ENCODE assay signal across 9 cellular contexts in the genomic region with DNA sequence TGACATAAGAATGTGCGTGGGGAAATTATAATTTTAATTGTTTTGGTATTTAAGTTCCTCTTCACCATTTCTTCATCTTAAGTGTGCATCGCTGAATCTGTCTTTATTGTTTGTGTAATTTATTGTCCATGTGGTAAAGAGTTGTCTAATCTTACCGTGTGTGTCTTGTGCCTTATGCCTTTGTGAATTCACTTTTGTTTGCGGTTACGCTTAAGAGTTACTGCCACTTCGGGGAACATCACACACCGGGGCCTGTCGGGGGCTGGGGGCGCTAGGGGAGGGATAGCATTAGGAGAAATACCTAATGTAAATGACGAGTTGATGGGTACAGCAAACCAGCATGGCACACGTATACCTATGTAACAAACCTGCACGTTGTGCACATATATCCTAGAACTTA. TPM values are rescaled to one million over a fixed set of nuclear protein-coding genes. Genes with fewer than 3 reads are reported as not detected.
DNase-seq lines count a peak whose midpoint lies in the region; ATAC-seq, FAIRE-seq and TF ChIP-seq lines count a peak whose summit lies in the region.
"Had no signal": no experiment of that assay in that cellular context is flagged by ENCODE, and none has a peak within 500 bp of the region (broad histone marks: within the 10 kb centered on the region; RNA-seq: fewer than 3 reads in every experiment).

No MANE protein-coding gene starts in this region.

- ATAC-seq in pancreas (no peak), HG03521 (IDR thresholded peaks at IDR 0.05; ENCODE audit: unreplicated experiment) (no peak), HG02840 (IDR thresholded peaks at IDR 0.05; ENCODE audit: low FRiP score, unreplicated experiment) (no peak)

- peaks cover 3% of the 10 kb centered on the region for H3K36me3 Mint-ChIP-seq in endothelial cell (ENCODE audit: low read depth, unreplicated experiment)

- DNase-seq in endothelial cell (ENCODE audit: low spot score) (no peak), pancreas (no peak), NCI-H345 (lab: John Stamatoyannopoulos, UW) (no peak), retina (no peak)

- H3K79me2 ChIP-seq in DOHH2 (ENCODE audit: control insufficient read depth, low read length) = peaks cover 37% of the 10 kb centered on the region
- peaks cover 39% of the 10 kb centered on the region for H3K79me2 ChIP-seq in OCI-LY3 (ENCODE audit: low read length)

- H4K20me1 ChIP-seq in DOHH2 (ENCODE audit: control insufficient read depth, insufficient read depth, low read depth, low read length) = no peaks in the 10 kb centered on the region
- no peaks in the 10 kb centered on the region for H4K20me1 ChIP-seq in OCI-LY3 (ENCODE audit: insufficient read depth, low read length)

- intact Hi-C loops in pancreas (cut with DNase I) = no loop called here

- no peaks in the 10 kb centered on the region for H3K9me3 ChIP-seq in DOHH2 (ENCODE audit: control insufficient read depth, insufficient read depth, low read length)
- H3K9me3 ChIP-seq in OCI-LY3 (ENCODE audit: insufficient read depth, low read length) = no peaks in the 10 kb centered on the region
- H3K9me3 ChIP-seq in pancreas = no peaks in the 10 kb centered on the region

- FAIRE-seq in pancreas (lab: Jason Lieb, UNC) = no peak

- peaks cover 8% of the 10 kb centered on the region for H3K27me3 Mint-ChIP-seq in endothelial cell (ENCODE audit: unreplicated experiment)

- H3K4me1 Mint-ChIP-seq in endothelial cell (ENCODE audit: unreplicated experiment) = peaks cover 31% of the 10 kb centered on the region

- H3K4me1 ChIP-seq in DOHH2 (ENCODE audit: control insufficient read depth, low read length) (peaks cover 21% of the 10 kb centered on the region), OCI-LY3 (ENCODE audit: low read length) (peaks cover 43% of the 10 kb centered on the region), pancreas (peaks cover 0 to 11% (median 0%) of the 10 kb centered on the region in 3 donors)

- H3K9me3 Mint-ChIP-seq in endothelial cell (ENCODE audit: unreplicated experiment) = no peaks in the 10 kb centered on the region

- H3K27ac Mint-ChIP-seq in endothelial cell (ENCODE audit: unreplicated experiment) = peak overlapping the region; percentile 99

- H3F3A ChIP-seq in DOHH2 (ENCODE audit: control insufficient read depth, insufficient read depth) = no peaks in the 10 kb centered on the region; the same call in 1 of the 2 replicates

- TF ChIP-seq CTCF in DOHH2 (IDR thresholded peaks at IDR 0.05; ENCODE audit: low read depth, low read length, poor library complexity, severe bottlenecking) (no peak), OCI-LY3 (IDR thresholded peaks at IDR 0.05; ENCODE audit: low read depth, low read length) (no peak), endothelial cell (IDR thresholded peaks at IDR 0.05; ENCODE audit: unreplicated experiment) (no peak), pancreas (IDR thresholded peaks at IDR 0.05) (no peak)

- peak overlapping the region; percentile 73 for H3K9ac ChIP-seq in OCI-LY3 (ENCODE audit: low read length)

- H2AFZ ChIP-seq in OCI-LY3 (ENCODE audit: low read depth, low read length) = 0 out of 2 replicates have a peak overlapping the region, but pooled peaks have one; percentile 81

- H3K4me3 Mint-ChIP-seq in endothelial cell (ENCODE audit: unreplicated experiment) = peak overlapping the region; percentile 96

- H3K9me2 ChIP-seq in DOHH2 (replicated peaks; ENCODE audit: control insufficient read depth, low read length) = no peaks in the 10 kb centered on the region

- H3K27me3 ChIP-seq in DOHH2 (ENCODE audit: control insufficient read depth, low read length) = no peaks in the 10 kb centered on the region
- no peaks in the 10 kb centered on the region for H3K27me3 ChIP-seq in OCI-LY3 (ENCODE audit: low read depth, low read length)
- H3K27me3 ChIP-seq in pancreas = no peaks in the 10 kb centered on the region

- H3K4me3 ChIP-seq in DOHH2 (ENCODE audit: low read length) = peak overlapping the region; percentile 80
- H3K4me3 ChIP-seq in OCI-LY3 (ENCODE audit: low read length) = peak overlapping the region; percentile 82
- H3K4me3 ChIP-seq in pancreas = peak overlapping the region; percentile 80 to 100 (median 96)

- H3K36me3 ChIP-seq in DOHH2 (ENCODE audit: control insufficient read depth, low read length) = 0 out of 2 replicates have a peak, but pooled peaks cover 3% of the 10 kb centered on the region
- H3K36me3 ChIP-seq in OCI-LY3 (replicated peaks; ENCODE audit: low read depth, low read length) = no peaks in the 10 kb centered on the region
- no peaks in the 10 kb centered on the region for H3K36me3 ChIP-seq in pancreas

- H3K27ac ChIP-seq in DOHH2 (ENCODE audit: low read depth, low read length) (no peak overlapping the region), OCI-LY3 (ENCODE audit: low read length) (peak overlapping the region; percentile 52; the same call in 1 of the 2 replicates), pancreas (no peak overlapping the region)

- WGBS in pancreas, 2 donors = 1 to 2% methylated on average over 12 of the region's 12 CpGs

- H3K4me2 ChIP-seq in DOHH2 (ENCODE audit: low read length) = peak overlapping the region; percentile 77
- H3K4me2 ChIP-seq in OCI-LY3 (ENCODE audit: low read length) = peak overlapping the region; percentile 80

RNA-seq across cellular contexts. Expression of gene WDR48, which starts 0.8 kb away (rescaled TPM):
- 33.4 TPM for total RNA-seq in endothelial cell (ENCODE audit: unreplicated experiment)
- 10 to 100 TPM; 13.4 to 25.8 (median 16.6) TPM for total RNA-seq in pancreas
- polyA plus RNA-seq in pancreas = 10 to 100 TPM in 1 of 2 donors, 1 to 10 TPM in 1; 6.3 to 14.7 TPM

RNA-seq across cellular contexts. Expression of gene SCN11A, which starts 0.9 kb away (rescaled TPM):
- 0.69 TPM for total RNA-seq in endothelial cell (ENCODE audit: unreplicated experiment)
- total RNA-seq in pancreas = under 1 TPM in 5 of 6 donors, not detected in 1; 0.03 to 0.16 (median 0.03) TPM
- polyA plus RNA-seq in pancreas = under 1 TPM; 0.04 to 0.09 TPM
- total RNA-seq: HT1080 had no signal

RNA-seq across cellular contexts. Expression of gene GORASP1, which starts 54.8 kb away (rescaled TPM):
- total RNA-seq in endothelial cell (ENCODE audit: unreplicated experiment) (130 TPM), pancreas (10 to 100 TPM; 25.9 to 48.6 (median 31.6) TPM)
- 10 to 100 TPM; 56.2 to 79.6 TPM for polyA plus RNA-seq in pancreas

RNA-seq across cellular contexts. Expression of gene TTC21A, which starts 54.9 kb away (rescaled TPM):
- total RNA-seq in endothelial cell (ENCODE audit: unreplicated experiment) (41.7 TPM), pancreas (1 to 10 TPM; 3.1 to 9.6 (median 5.5) TPM)
- polyA plus RNA-seq in pancreas = 10 to 100 TPM; 21.7 to 31.3 TPM
